ENCODE assay signal across 8 cellular contexts in genomic region chr12:53623526-53623925, GRCh38. TPM values are rescaled to one million over a fixed set of nuclear protein-coding genes. Genes with fewer than 3 reads are reported as not detected.
DNase-seq lines count a peak whose midpoint lies in the region; ATAC-seq, FAIRE-seq and TF ChIP-seq lines count a peak whose summit lies in the region.

No MANE protein-coding gene starts in this region.

- CTCF ChIA-PET in Caco-2 (lab: Charles Lee) = interaction anchor here (0.9 to 1.9 kb wide), 2 partner anchors 52 to 110 kb away, joined by 4 to 6 read pairs; partner anchors contain the start of gene ATP5MC2

- BruUV-seq in Caco-2 (replicated peaks; lab: Mats Ljungman, UMichigan) = no TSS peak

- TF ChIP-seq CTCF in Caco-2 (IDR thresholded peaks at IDR 0.05; ENCODE audit: insufficient read depth in 1 of 2, low read depth in 1 of 2, low read length in 1 of 2, severe bottlenecking in 1 of 2, unreplicated experiment in 1 of 2) (no peak), epithelial cell of esophagus (IDR thresholded peaks at IDR 0.05; ENCODE audit: insufficient read depth, low read depth, low read length, missing control alignments) (no peak), progenitor cell of endocrine pancreas (IDR thresholded peaks at IDR 0.05; ENCODE audit: unreplicated experiment) (no peak), D721Med (IDR thresholded peaks at IDR 0.05; ENCODE audit: insufficient read depth, missing control alignments) (no peak)

- POLR2A ChIA-PET in Caco-2 (lab: Charles Lee) = interaction anchor here (0.5 to 1.2 kb wide), 3 partner anchors 14 to 62 kb away, joined by 3 to 6 read pairs (median 3); partner anchors contain the start of gene ATP5MC2

- H3K4me3 ChIP-seq in Caco-2 (ENCODE audit: low read depth, low read length) = no peak overlapping the region
- peak overlapping the region; percentile 90 for H3K4me3 ChIP-seq in epithelial cell of esophagus (ENCODE audit: low read length)

- ATAC-seq in GM21717 (IDR thresholded peaks at IDR 0.05; ENCODE audit: unreplicated experiment) (no peak), GM18519 (IDR thresholded peaks at IDR 0.05; ENCODE audit: low FRiP score, unreplicated experiment) (no peak)

- no peaks in the 10 kb centered on the region for H3K36me3 ChIP-seq in Caco-2 (ENCODE audit: control insufficient read depth, insufficient read depth, low read length)

- peak overlapping the region; percentile 18 for H3K27ac Mint-ChIP-seq in Caco-2 (ENCODE audit: unreplicated experiment)
- H3K27ac Mint-ChIP-seq in progenitor cell of endocrine pancreas = no peak overlapping the region

- DNase-seq in Caco-2 (no peak), OCI-M1 (lab: John Stamatoyannopoulos, UW) (peak; percentile 71), epithelial cell of esophagus (ENCODE audit: low read depth) (peak; percentile 65), progenitor cell of endocrine pancreas (ENCODE audit: low spot score, unreplicated experiment) (no peak), D721Med (ENCODE audit: insufficient read length, low spot score) (no peak)
- DNase-seq in stimulated activated CD4-positive, alpha-beta T cell treated with anti-CD3 and anti-CD28 coated beads, Interleukin-2, amount 100 ng/mL, for 24 hours = no peak

- FAIRE-seq in D721Med (lab: Jason Lieb, UNC) = no peak

- H3K9me3 Mint-ChIP-seq in Caco-2 (ENCODE audit: unreplicated experiment) (no peaks in the 10 kb centered on the region), progenitor cell of endocrine pancreas (ENCODE audit: low read depth) (no peaks in the 10 kb centered on the region)

- H3K4me1 ChIP-seq in Caco-2 = peaks cover 12% of the 10 kb centered on the region

- H3K9me3 ChIP-seq in Caco-2 = no peaks in the 10 kb centered on the region

- H3K4me3 Mint-ChIP-seq in Caco-2 (ENCODE audit: unreplicated experiment) (peak overlapping the region; percentile 31), progenitor cell of endocrine pancreas (ENCODE audit: low read depth) (peak overlapping the region; percentile 47)

- H3K4me1 Mint-ChIP-seq in Caco-2 (ENCODE audit: low read depth, unreplicated experiment) (peaks cover 27% of the 10 kb centered on the region), progenitor cell of endocrine pancreas (ENCODE audit: low read depth) (peaks cover 31% of the 10 kb centered on the region)

- H3K36me3 Mint-ChIP-seq in Caco-2 (ENCODE audit: insufficient read depth, unreplicated experiment) = peaks cover 15% of the 10 kb centered on the region
- H3K36me3 Mint-ChIP-seq in progenitor cell of endocrine pancreas (ENCODE audit: insufficient read depth) = peaks cover 2% of the 10 kb centered on the region

- H3K27me3 Mint-ChIP-seq in Caco-2 (ENCODE audit: insufficient read depth, unreplicated experiment) = no peaks in the 10 kb centered on the region
- H3K27me3 Mint-ChIP-seq in progenitor cell of endocrine pancreas = no peaks in the 10 kb centered on the region

- no peaks in the 10 kb centered on the region for H3K27me3 ChIP-seq in Caco-2 (replicated peaks; ENCODE audit: control insufficient read depth, insufficient read depth, low read length)

- intact Hi-C loops in Caco-2 (cut with micrococcal nuclease; ENCODE audit: unreplicated experiment) = no loop called here

RNA-seq across cellular contexts. Expression of gene ATF7, which starts 2.7 kb away (rescaled TPM):
- total RNA-seq in Caco-2 (2022) (26.9 and 28.7 TPM in 2 replicates), progenitor cell of endocrine pancreas (47.5 and 51.7 TPM in 2 replicates)

RNA-seq across cellular contexts. Expression of gene ATP5MC2, which starts 52.4 kb away (rescaled TPM):
- 156 and 160 TPM in 2 replicates for total RNA-seq in Caco-2 (2022)
- total RNA-seq in progenitor cell of endocrine pancreas = 316 and 327 TPM in 2 replicates

Comparison
In these comparisons a context has a peak if more than half of its experiments do, and no peak if none do; other contexts are left out.
1. DNase-seq: peak in OCI-M1 (single experiment) and epithelial cell of esophagus (single experiment); none in Caco-2 (0 of 2), progenitor cell of endocrine pancreas (single experiment), D721Med (single experiment) and stimulated activated CD4-positive, alpha-beta T cell treated with anti-CD3 and anti-CD28 coated beads, Interleukin-2, amount 100 ng/mL, for 24 hours (0 of 2).